12 cellular contexts compared by ENCODE assay signal in the genomic region with DNA sequence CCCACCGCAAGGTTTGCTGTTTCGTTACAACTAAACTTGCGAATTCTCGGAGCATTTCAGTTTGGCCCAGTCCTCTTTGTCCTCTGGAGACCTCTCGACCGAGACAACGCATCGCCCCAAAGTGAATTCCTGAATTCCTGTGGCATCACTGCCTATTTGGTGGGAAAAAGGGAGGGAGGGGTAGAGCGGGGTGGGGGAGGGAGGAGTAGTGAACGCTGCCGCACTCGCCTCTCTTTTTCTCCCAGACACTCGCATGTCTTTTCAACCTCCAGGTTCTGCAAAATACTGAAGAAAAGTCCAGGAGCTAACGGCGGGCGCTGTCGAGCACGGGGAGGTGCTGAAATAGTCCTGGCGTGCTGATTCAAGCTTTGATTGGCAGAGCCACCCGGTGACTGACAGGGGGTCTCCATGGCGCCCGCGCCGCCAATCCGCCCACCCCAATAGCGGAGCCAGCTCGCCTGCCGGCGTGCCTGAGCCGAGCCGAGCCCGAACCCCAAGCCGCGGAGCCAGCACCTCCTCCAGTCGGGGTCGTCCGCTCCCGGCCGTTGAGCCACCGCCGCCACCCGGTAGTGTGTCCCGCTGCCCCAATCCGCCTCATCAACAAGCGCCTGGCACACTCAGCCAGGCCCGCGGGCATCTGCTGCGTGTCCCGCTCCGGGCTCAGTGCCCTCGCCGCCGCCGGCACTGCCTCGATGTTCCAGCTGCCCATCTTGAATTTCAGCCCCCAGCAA. TPM values are rescaled to one million over a fixed set of nuclear protein-coding genes. Genes with fewer than 3 reads are reported as not detected.
A peak's percentile ranks its signal among the peaks of the same experiment; 100 is the strongest.
DNase-seq lines count a peak whose midpoint lies in the region; ATAC-seq and TF ChIP-seq lines count a peak whose summit lies in the region.
"Had no signal": no experiment of that assay in that cellular context is flagged by ENCODE, and none has a peak within 500 bp of the region (broad histone marks: within the 10 kb centered on the region; RNA-seq: fewer than 3 reads in every experiment).

Gene SIX6 (plus strand): TSS at position 440 of the 731 bp plus-strand sequence. CDS start 253 bp downstream, at position 693.

- no TSS peak for BruUV-seq in PC-9 (replicated peaks; lab: Mats Ljungman, UMichigan)

- H3K27me3 Mint-ChIP-seq in CD4-positive, alpha-beta T cell, result peaks cover 95% of the 10 kb centered on the region
- H3K27me3 Mint-ChIP-seq in activated CD8-positive, alpha-beta T cell treated with anti-CD3 and anti-CD28 coated beads, Interleukin-2, amount 10 ng/mL, durations not matched to agents 7 days and 5 days (ENCODE audit: low read depth), result peaks cover 76% of the 10 kb centered on the region
- H3K27me3 Mint-ChIP-seq in immature natural killer cell (ENCODE audit: low read depth in 3 of 3), result peaks cover 23 to 42% (median 34%) of the 10 kb centered on the region in 3 donors

- CTCF ChIA-PET in CD4-positive, alpha-beta T cell (lab: Charles Lee), result no interaction called here
- CTCF ChIA-PET in activated CD8-positive, alpha-beta T cell treated with anti-CD3 and anti-CD28 coated beads, Interleukin-2, amount 10 ng/mL, durations not matched to agents 7 days and 5 days (lab: Charles Lee), result no interaction called here
- CTCF ChIA-PET in PC-9 (lab: Charles Lee), result no interaction called here

- intact Hi-C loops in CD4-positive, alpha-beta T cell (cut with DNase I, micrococcal nuclease), result no loop called here
- intact Hi-C loops in PC-9 (cut with micrococcal nuclease; ENCODE audit: unreplicated experiment), result no loop called here

- H3K9ac ChIP-seq in HUES64 (ENCODE audit: low read depth, low read length), result no peak within 1 kb of the TSS

- no peaks in the 10 kb centered on the region for H3K9me2 ChIP-seq in PC-9 (ENCODE audit: insufficient read depth)

- H4K20me1 ChIP-seq in PC-9 (ENCODE audit: insufficient read depth), result no peaks in the 10 kb centered on the region

- peaks cover 20% of the 10 kb centered on the region for H3K4me1 Mint-ChIP-seq in CD4-positive, alpha-beta T cell (ENCODE audit: low read depth)
- H3K4me1 Mint-ChIP-seq in activated CD8-positive, alpha-beta T cell treated with anti-CD3 and anti-CD28 coated beads, Interleukin-2, amount 10 ng/mL, durations not matched to agents 7 days and 5 days (ENCODE audit: low read depth), result peaks cover 9% of the 10 kb centered on the region
- H3K4me1 Mint-ChIP-seq in immature natural killer cell, result peaks cover 0 to 9% of the 10 kb centered on the region in 2 donors

- peak within 1 kb of the TSS; percentile 18 for H3K4me3 Mint-ChIP-seq in CD4-positive, alpha-beta T cell
- H3K4me3 Mint-ChIP-seq in activated CD8-positive, alpha-beta T cell treated with anti-CD3 and anti-CD28 coated beads, Interleukin-2, amount 10 ng/mL, durations not matched to agents 7 days and 5 days, result peak within 1 kb of the TSS; percentile 38
- H3K4me3 Mint-ChIP-seq in immature natural killer cell, result no peak within 1 kb of the TSS

- no peaks in the 10 kb centered on the region for H3K36me3 ChIP-seq in HUES64 (ENCODE audit: insufficient read depth, low read length)
- H3K36me3 ChIP-seq in mesodermal cell (ENCODE audit: control insufficient read depth, insufficient read depth, low read length), result no peaks in the 10 kb centered on the region
- H3K36me3 ChIP-seq in PC-9 (ENCODE audit: low read depth), result no peaks in the 10 kb centered on the region
- H3K36me3 ChIP-seq: neutrophil, vagina had no signal

- ATAC-seq in CD4-positive, alpha-beta T cell (ENCODE audit: poor library complexity), result no peak
- no peak for ATAC-seq in activated CD8-positive, alpha-beta T cell treated with anti-CD3 and anti-CD28 coated beads, Interleukin-2, amount 10 ng/mL, durations not matched to agents 7 days and 5 days
- no peak for ATAC-seq in HG03457 (IDR thresholded peaks at IDR 0.05; ENCODE audit: unreplicated experiment)

- H3K4me1 ChIP-seq in HUES64 (ENCODE audit: insufficient read depth, low read length) (peaks cover 72% of the 10 kb centered on the region), mesodermal cell (ENCODE audit: control insufficient read depth, insufficient read depth, low read length, poor library complexity, severe bottlenecking) (peaks cover 9% of the 10 kb centered on the region), PC-9 (replicated peaks; ENCODE audit: insufficient read depth) (no peaks in the 10 kb centered on the region)

- peaks cover 97% of the 10 kb centered on the region for H3K27me3 ChIP-seq in CD4-positive, alpha-beta T cell (ENCODE audit: control insufficient read depth, insufficient read depth, low read length)
- H3K27me3 ChIP-seq in HUES64 (ENCODE audit: insufficient read depth, low read length), result peaks cover 100% of the 10 kb centered on the region
- peaks cover 21% of the 10 kb centered on the region for H3K27me3 ChIP-seq in PC-9 (ENCODE audit: insufficient read depth, low read depth)

- H3K9me3 Mint-ChIP-seq in CD4-positive, alpha-beta T cell, result no peaks in the 10 kb centered on the region
- H3K9me3 Mint-ChIP-seq in activated CD8-positive, alpha-beta T cell treated with anti-CD3 and anti-CD28 coated beads, Interleukin-2, amount 10 ng/mL, durations not matched to agents 7 days and 5 days (ENCODE audit: insufficient read depth), result no peaks in the 10 kb centered on the region
- peaks cover 0 to 25% (median 3%) of the 10 kb centered on the region in 6 donors for H3K9me3 Mint-ChIP-seq in immature natural killer cell

- H3K27ac Mint-ChIP-seq in CD4-positive, alpha-beta T cell, result no peak within 1 kb of the TSS
- H3K27ac Mint-ChIP-seq in activated CD8-positive, alpha-beta T cell treated with anti-CD3 and anti-CD28 coated beads, Interleukin-2, amount 10 ng/mL, durations not matched to agents 7 days and 5 days, result peak within 1 kb of the TSS; percentile 61
- H3K27ac Mint-ChIP-seq in immature natural killer cell, result no peak within 1 kb of the TSS

- H3K4me2 ChIP-seq in PC-9, result no peak within 1 kb of the TSS

- H3K9me3 ChIP-seq in CD4-positive, alpha-beta T cell (ENCODE audit: control insufficient read depth, low read length), result no peaks in the 10 kb centered on the region
- H3K9me3 ChIP-seq in HUES64 (ENCODE audit: insufficient read depth, low read depth, low read length) (no peaks in the 10 kb centered on the region), mesodermal cell (ENCODE audit: control insufficient read depth, low read length) (no peaks in the 10 kb centered on the region), PC-9 (ENCODE audit: insufficient read depth, low read depth) (no peaks in the 10 kb centered on the region)
- H3K9me3 ChIP-seq: neutrophil, vagina had no signal

- H3K27ac ChIP-seq in CD4-positive, alpha-beta T cell (ENCODE audit: low read depth, low read length), result no peak within 1 kb of the TSS
- no peak within 1 kb of the TSS for H3K27ac ChIP-seq in HUES64 (ENCODE audit: low read depth, low read length)
- no peak within 1 kb of the TSS for H3K27ac ChIP-seq in mesodermal cell (ENCODE audit: low read depth, low read length, severe bottlenecking)
- no peak within 1 kb of the TSS for H3K27ac ChIP-seq in PC-9
- H3K27ac ChIP-seq: neutrophil, vagina had no signal

- no peaks in the 10 kb centered on the region for H3K79me2 ChIP-seq in PC-9 (ENCODE audit: low read depth)

- H2AFZ ChIP-seq in PC-9, result no peak within 1 kb of the TSS

- DNase-seq in CD4-positive, alpha-beta T cell, result no peak
- DNase-seq in activated CD8-positive, alpha-beta T cell treated with anti-CD3 and anti-CD28 coated beads, Interleukin-2, amount 10 ng/mL, durations not matched to agents 7 days and 5 days, result peak; percentile 24
- DNase-seq in NCI-H146 (lab: John Stamatoyannopoulos, UW) (no peak), PC-9 (no peak), immature natural killer cell (no peak)

- no peaks in the 10 kb centered on the region for H3F3A ChIP-seq in PC-9 (ENCODE audit: insufficient read depth, low read depth)

- WGBS in HUES64, result under 1% methylated on average over 53 of the region's 55 CpGs
- 0 to 1% methylated on average over 32 to 39 of the region's 55 CpGs for WGBS in mesodermal cell (ENCODE audit: insufficient coverage in 2 of 2), 2 experiments

- no peaks in the 10 kb centered on the region for H3K36me3 Mint-ChIP-seq in CD4-positive, alpha-beta T cell (ENCODE audit: low read depth)
- peaks cover 6% of the 10 kb centered on the region for H3K36me3 Mint-ChIP-seq in activated CD8-positive, alpha-beta T cell treated with anti-CD3 and anti-CD28 coated beads, Interleukin-2, amount 10 ng/mL, durations not matched to agents 7 days and 5 days (ENCODE audit: low read depth)
- peaks cover 0 to 4% (median 0%) of the 10 kb centered on the region in 3 donors for H3K36me3 Mint-ChIP-seq in immature natural killer cell

- TF ChIP-seq CTCF in CD4-positive, alpha-beta T cell (IDR thresholded peaks at IDR 0.05), result no peak
- no peak for TF ChIP-seq CTCF in PC-9 (conservative IDR thresholded peaks at IDR 0.05)

- H3K4me3 ChIP-seq in HUES64 (ENCODE audit: low read length) (peak within 1 kb of the TSS; percentile 49), mesodermal cell (ENCODE audit: extremely low read depth, insufficient read depth, low read length, poor library complexity, severe bottlenecking) (peak within 1 kb of the TSS; percentile 29), PC-9 (no peak within 1 kb of the TSS)

- POLR2A ChIA-PET in CD4-positive, alpha-beta T cell (lab: Charles Lee), result no interaction called here
- POLR2A ChIA-PET in activated CD8-positive, alpha-beta T cell treated with anti-CD3 and anti-CD28 coated beads, Interleukin-2, amount 10 ng/mL, durations not matched to agents 7 days and 5 days (lab: Charles Lee), result interaction anchor here (0.7 kb wide), 1 partner anchor 395 kb away, joined by 4 read pairs; no protein-coding TSS in a partner anchor
- POLR2A ChIA-PET in PC-9 (lab: Charles Lee; ENCODE audit: unreplicated experiment), result interaction anchor here (0.6 kb wide), 1 partner anchor 60 kb away, joined by 3 read pairs; no protein-coding TSS in a partner anchor

RNA-seq across cellular contexts. Expression of gene SIX6, which starts in this region (rescaled TPM):
- not detected for total RNA-seq in CD4-positive, alpha-beta T cell
- polyA plus RNA-seq in HUES64 (2013, experiment 1 of 2), result 0.15 TPM
- polyA plus RNA-seq in HUES64 (2013, experiment 2 of 2), result 0.13 TPM
- total RNA-seq in activated CD8-positive, alpha-beta T cell treated with anti-CD3 and anti-CD28 coated beads, Interleukin-2, amount 10 ng/mL, durations not matched to agents 7 days and 5 days, result not detected
- not detected for polyA plus RNA-seq in mesodermal cell (2013, experiment 1 of 2)
- polyA plus RNA-seq in mesodermal cell (2013, experiment 2 of 2), result not detected
- not detected in 2 replicates for total RNA-seq in PC-9 (2021)
- polyA plus RNA-seq in immature natural killer cell, result not detected
- total RNA-seq: dermis microvascular lymphatic vessel endothelial cell, SK-MEL-5, vagina had no signal

Comparison
In these comparisons a context has a peak if more than half of its experiments do, and no peak if none do; other contexts are left out.
1. Peak in DNase-seq in activated CD8-positive, alpha-beta T cell treated with anti-CD3 and anti-CD28 coated beads, Interleukin-2, amount 10 ng/mL, durations not matched to agents 7 days and 5 days; RNA of the gene not detected or under 1 TPM.
2. H3K4me3 Mint-ChIP-seq: peak in CD4-positive, alpha-beta T cell (single experiment) and activated CD8-positive, alpha-beta T cell treated with anti-CD3 and anti-CD28 coated beads, Interleukin-2, amount 10 ng/mL, durations not matched to agents 7 days and 5 days (single experiment); none in immature natural killer cell (0 of 5).